ENCODE assay signal across 9 cellular contexts in the genomic region with DNA sequence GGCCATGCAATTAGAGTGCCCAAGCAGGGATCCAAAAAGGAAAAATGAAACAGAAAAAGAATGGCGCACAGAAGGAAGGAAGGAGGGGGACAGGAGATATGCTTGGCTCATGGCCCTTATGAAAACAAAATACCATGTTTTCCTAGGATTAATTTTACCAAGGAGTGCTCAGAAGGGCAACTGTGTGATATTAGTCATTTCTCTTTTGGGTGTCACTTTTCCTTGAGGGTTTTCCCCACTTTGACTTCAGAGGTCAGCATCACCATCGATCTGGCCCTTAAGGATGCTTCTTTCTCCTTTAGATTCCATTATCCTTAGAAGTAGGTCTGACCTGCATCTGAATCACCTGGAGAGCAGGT. TPM values are rescaled to one million over a fixed set of nuclear protein-coding genes. Genes with fewer than 3 reads are reported as not detected.
DNase-seq lines count a peak whose midpoint lies in the region; ATAC-seq and TF ChIP-seq lines count a peak whose summit lies in the region.
"Had no signal": no experiment of that assay in that cellular context is flagged by ENCODE, and none has a peak within 500 bp of the region (broad histone marks: within the 10 kb centered on the region; RNA-seq: fewer than 3 reads in every experiment).

No MANE protein-coding gene starts in this region.

- peak overlapping the region; percentile 63 to 88 for H3K9ac ChIP-seq in liver (ENCODE audit: low read depth in 1 of 2, low read length in 2 of 2)

- peaks cover 14% of the 10 kb centered on the region for H3K36me3 Mint-ChIP-seq in activated T-cell treated with anti-CD3 and anti-CD28 coated beads, Interleukin-2, amount 50 U/mL, for 4 hours (ENCODE audit: insufficient read depth)
- peaks cover 36% of the 10 kb centered on the region for H3K36me3 Mint-ChIP-seq in activated naive CD8-positive, alpha-beta T cell treated with anti-CD3 and anti-CD28 coated beads, Interleukin-2, amount 10 ng/mL, durations not matched to agents 7 days and 5 days

- TF ChIP-seq CTCF in liver (IDR thresholded peaks at IDR 0.05; ENCODE audit: low read depth, low read length, missing input control) = no peak

- peaks cover 69% of the 10 kb centered on the region for H3K4me1 Mint-ChIP-seq in activated T-cell treated with anti-CD3 and anti-CD28 coated beads, Interleukin-2, amount 50 U/mL, for 4 hours (ENCODE audit: low read depth)
- peaks cover 56% of the 10 kb centered on the region for H3K4me1 Mint-ChIP-seq in activated naive CD8-positive, alpha-beta T cell treated with anti-CD3 and anti-CD28 coated beads, Interleukin-2, amount 10 ng/mL, durations not matched to agents 7 days and 5 days

- H3K36me3 ChIP-seq in liver (ENCODE audit: control insufficient read depth in 4 of 4, insufficient read depth in 3 of 4, low read depth in 1 of 4, low read length in 3 of 4) = peaks cover 0 to 11% (median 5%) of the 10 kb centered on the region in 4 donors
- H3K36me3 ChIP-seq in thymus (ENCODE audit: control insufficient read depth, insufficient read depth) = peaks cover 2% of the 10 kb centered on the region

- H3K27me3 ChIP-seq in liver (ENCODE audit: control insufficient read depth in 4 of 4, insufficient read depth in 4 of 4, low read length in 3 of 4) (no peaks in the 10 kb centered on the region), thymus (ENCODE audit: control insufficient read depth, insufficient read depth) (no peaks in the 10 kb centered on the region)

- H3K27ac ChIP-seq in liver (ENCODE audit: low read depth in 1 of 2, low read length in 2 of 2) = peak overlapping the region; percentile 94
- H3K27ac ChIP-seq in thymus (ENCODE audit: low read depth) = peak overlapping the region; percentile 36

- POLR2A ChIA-PET in activated naive CD8-positive, alpha-beta T cell treated with anti-CD3 and anti-CD28 coated beads, Interleukin-2, amount 10 ng/mL, durations not matched to agents 7 days and 5 days (lab: Charles Lee) = interaction anchor here (1.6 to 5.3 kb wide), 2 partner anchors 118 to 266 kb away, joined by 3 to 160 read pairs; partner anchors contain the start of genes DTX3L, PARP9 and WDR5B

- no peak for DNase-seq in activated T-cell treated with anti-CD3 and anti-CD28 coated beads, Interleukin-2, amount 50 U/mL, for 4 hours
- no peak for DNase-seq in activated T-cell treated with anti-CD3 and anti-CD28 coated beads, Interleukin-2, amount 50 U/mL, for 48 hours
- DNase-seq in activated naive CD8-positive, alpha-beta T cell treated with anti-CD3 and anti-CD28 coated beads, Interleukin-2, amount 10 ng/mL, durations not matched to agents 7 days and 5 days = no peak
- DNase-seq in NCI-H82 (lab: John Stamatoyannopoulos, UW) (no peak), DMS53 (lab: John Stamatoyannopoulos, UW) (no peak)
- DNase-seq: stimulated activated CD4-positive, alpha-beta T cell treated with anti-CD3 and anti-CD28 coated beads, Interleukin-15, amount 100 ng/mL, for 24 hours had no signal

- H3K4me3 ChIP-seq in liver (ENCODE audit: low read depth in 1 of 3, low read length in 3 of 3) (peak overlapping the region; percentile 77 to 91 (median 86)), thymus (ENCODE audit: low read length) (peak overlapping the region; percentile 99)

- H3K27me3 Mint-ChIP-seq in activated T-cell treated with anti-CD3 and anti-CD28 coated beads, Interleukin-2, amount 50 U/mL, for 4 hours (ENCODE audit: low read depth) = no peaks in the 10 kb centered on the region
- no peaks in the 10 kb centered on the region for H3K27me3 Mint-ChIP-seq in activated naive CD8-positive, alpha-beta T cell treated with anti-CD3 and anti-CD28 coated beads, Interleukin-2, amount 10 ng/mL, durations not matched to agents 7 days and 5 days

- no peaks in the 10 kb centered on the region for H3K9me3 Mint-ChIP-seq in activated T-cell treated with anti-CD3 and anti-CD28 coated beads, Interleukin-2, amount 50 U/mL, for 4 hours
- no peaks in the 10 kb centered on the region for H3K9me3 Mint-ChIP-seq in activated naive CD8-positive, alpha-beta T cell treated with anti-CD3 and anti-CD28 coated beads, Interleukin-2, amount 10 ng/mL, durations not matched to agents 7 days and 5 days

- ATAC-seq in activated T-cell treated with anti-CD3 and anti-CD28 coated beads, Interleukin-2, amount 50 U/mL, for 4 hours = no peak
- ATAC-seq in activated naive CD8-positive, alpha-beta T cell treated with anti-CD3 and anti-CD28 coated beads, Interleukin-2, amount 10 ng/mL, durations not matched to agents 7 days and 5 days (ENCODE audit: low read depth) = no peak
- no peak for ATAC-seq in GM21367 (IDR thresholded peaks at IDR 0.05; ENCODE audit: unreplicated experiment)

- H3K27ac Mint-ChIP-seq in activated naive CD8-positive, alpha-beta T cell treated with anti-CD3 and anti-CD28 coated beads, Interleukin-2, amount 10 ng/mL, durations not matched to agents 7 days and 5 days = peak overlapping the region; percentile 96

- H3K4me1 ChIP-seq in liver (ENCODE audit: control insufficient read depth in 4 of 4, insufficient read depth in 4 of 4, low read length in 3 of 4) (peaks cover 1 to 43% (median 23%) of the 10 kb centered on the region in 4 donors), thymus (ENCODE audit: control insufficient read depth, insufficient read depth, low read length) (peaks cover 10% of the 10 kb centered on the region)

- H3K9me3 ChIP-seq in liver (ENCODE audit: control insufficient read depth in 4 of 4, low read length in 3 of 4) (no peaks in the 10 kb centered on the region), thymus (ENCODE audit: control insufficient read depth) (peaks cover 1% of the 10 kb centered on the region)

- WGBS in liver = 65% methylated on average over 2 of the region's 2 CpGs
- 87% methylated on average over 2 of the region's 2 CpGs for WGBS in thymus

- H3K4me3 Mint-ChIP-seq in activated T-cell treated with anti-CD3 and anti-CD28 coated beads, Interleukin-2, amount 50 U/mL, for 4 hours = peak overlapping the region; percentile 95
- peak overlapping the region; percentile 96 for H3K4me3 Mint-ChIP-seq in activated naive CD8-positive, alpha-beta T cell treated with anti-CD3 and anti-CD28 coated beads, Interleukin-2, amount 10 ng/mL, durations not matched to agents 7 days and 5 days

- no peak for TF ChIP-seq RAD21 in liver (IDR thresholded peaks at IDR 0.05)

TF ChIP-seq in liver, 16 proteins besides CTCF, POLR2A, EP300 and RAD21 (continues in another document):
- TF ChIP-seq TAF1 (conservative IDR thresholded peaks at IDR 0.05) (no peak), MAX (IDR thresholded peaks at IDR 0.05) (no peak), SP1 (IDR thresholded peaks at IDR 0.05) (no peak), NR2F2 (IDR thresholded peaks at IDR 0.05) (no peak), GABPA (IDR thresholded peaks at IDR 0.05 in 1 of 2, conservative IDR thresholded peaks at IDR 0.05 in 1 of 2) (no peak), YY1 (IDR thresholded peaks at IDR 0.05) (no peak), ATF3 (IDR thresholded peaks at IDR 0.05) (no peak), FOXA2 (IDR thresholded peaks at IDR 0.05) (no peak), FOXA1 (IDR thresholded peaks at IDR 0.05) (no peak), RXRA (IDR thresholded peaks at IDR 0.05) (no peak), EGR1 (IDR thresholded peaks at IDR 0.05; ENCODE audit: low read depth in 2 of 2) (no peak), HNF4G (IDR thresholded peaks at IDR 0.05) (no peak), HNF4A (conservative IDR thresholded peaks at IDR 0.05) (no peak), JUND (IDR thresholded peaks at IDR 0.05) (no peak)
- TF ChIP-seq, protein P1, sequence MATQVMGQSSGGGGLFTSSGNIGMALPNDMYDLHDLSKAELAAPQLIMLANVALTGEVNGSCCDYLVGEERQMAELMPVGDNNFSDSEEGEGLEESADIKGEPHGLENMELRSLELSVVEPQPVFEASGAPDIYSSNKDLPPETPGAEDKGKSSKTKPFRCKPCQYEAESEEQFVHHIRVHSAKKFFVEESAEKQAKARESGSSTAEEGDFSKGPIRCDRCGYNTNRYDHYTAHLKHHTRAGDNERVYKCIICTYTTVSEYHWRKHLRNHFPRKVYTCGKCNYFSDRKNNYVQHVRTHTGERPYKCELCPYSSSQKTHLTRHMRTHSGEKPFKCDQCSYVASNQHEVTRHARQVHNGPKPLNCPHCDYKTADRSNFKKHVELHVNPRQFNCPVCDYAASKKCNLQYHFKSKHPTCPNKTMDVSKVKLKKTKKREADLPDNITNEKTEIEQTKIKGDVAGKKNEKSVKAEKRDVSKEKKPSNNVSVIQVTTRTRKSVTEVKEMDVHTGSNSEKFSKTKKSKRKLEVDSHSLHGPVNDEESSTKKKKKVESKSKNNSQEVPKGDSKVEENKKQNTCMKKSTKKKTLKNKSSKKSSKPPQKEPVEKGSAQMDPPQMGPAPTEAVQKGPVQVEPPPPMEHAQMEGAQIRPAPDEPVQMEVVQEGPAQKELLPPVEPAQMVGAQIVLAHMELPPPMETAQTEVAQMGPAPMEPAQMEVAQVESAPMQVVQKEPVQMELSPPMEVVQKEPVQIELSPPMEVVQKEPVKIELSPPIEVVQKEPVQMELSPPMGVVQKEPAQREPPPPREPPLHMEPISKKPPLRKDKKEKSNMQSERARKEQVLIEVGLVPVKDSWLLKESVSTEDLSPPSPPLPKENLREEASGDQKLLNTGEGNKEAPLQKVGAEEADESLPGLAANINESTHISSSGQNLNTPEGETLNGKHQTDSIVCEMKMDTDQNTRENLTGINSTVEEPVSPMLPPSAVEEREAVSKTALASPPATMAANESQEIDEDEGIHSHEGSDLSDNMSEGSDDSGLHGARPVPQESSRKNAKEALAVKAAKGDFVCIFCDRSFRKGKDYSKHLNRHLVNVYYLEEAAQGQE (IDR thresholded peaks at IDR 0.05) = no peak

RNA-seq across cellular contexts. Expression of gene PARP14, which starts 1.4 kb away (rescaled TPM):
- 10 to 100 TPM; 22.8 to 48.9 (median 23.5) TPM for total RNA-seq in activated T-cell treated with anti-CD3 and anti-CD28 coated beads, Interleukin-2, amount 50 U/mL, for 4 hours
- 100 to 1,000 TPM; 128 to 129 TPM for total RNA-seq in activated naive CD8-positive, alpha-beta T cell treated with anti-CD3 and anti-CD28 coated beads, Interleukin-2, amount 10 ng/mL, durations not matched to agents 7 days and 5 days
- 10 to 100 TPM; 33.7 to 79.7 TPM for total RNA-seq in liver
- polyA plus RNA-seq in liver (10 to 100 TPM; 13.1 to 13.2 TPM), thymus (18.9 TPM)
